Comparison of ENCODE assay signal across 7 cellular contexts in the genomic region with DNA sequence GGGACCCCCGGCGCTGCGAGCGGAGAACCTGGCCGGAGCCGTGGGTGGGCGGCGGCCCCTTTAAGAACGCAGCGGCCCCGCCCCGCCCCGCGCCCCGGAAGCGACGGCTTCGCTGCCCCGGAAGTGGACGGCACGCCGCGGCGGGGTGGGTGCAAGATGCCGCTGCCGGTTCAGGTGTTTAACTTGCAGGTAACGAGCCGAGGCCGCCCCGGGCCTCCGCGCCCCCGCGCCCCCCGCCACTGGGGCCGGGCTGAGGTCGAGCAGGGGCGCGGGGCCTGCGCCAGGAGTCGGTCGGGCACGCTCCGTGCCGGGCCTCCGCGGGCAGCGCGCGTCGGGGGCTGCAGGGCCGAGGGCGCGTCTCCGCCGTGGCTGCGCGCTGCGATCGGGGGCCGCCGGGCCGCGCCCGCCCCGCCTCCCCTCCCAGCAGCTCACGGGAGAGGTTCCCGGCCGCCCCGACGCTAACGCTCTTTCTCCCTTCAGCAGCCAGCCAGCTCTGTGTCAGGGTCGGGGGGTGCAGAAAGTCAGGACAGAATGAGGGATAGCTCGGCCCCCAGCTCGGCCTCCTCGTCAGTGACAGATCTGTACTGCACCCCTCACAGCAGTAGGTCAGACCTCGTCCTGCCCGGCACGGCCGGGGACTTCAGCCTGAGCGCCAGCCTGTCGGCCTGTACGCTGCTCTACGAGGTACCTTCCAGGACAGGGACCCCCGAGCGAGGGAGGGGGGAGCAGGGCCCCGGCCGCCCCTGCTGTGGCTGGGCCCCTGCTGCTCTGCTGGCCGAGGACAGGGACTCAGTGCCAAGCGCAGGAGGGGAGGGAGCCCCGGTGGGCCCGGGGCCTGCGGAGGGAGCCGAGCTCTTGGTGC. TPM values are rescaled to one million over a fixed set of nuclear protein-coding genes. Genes with fewer than 3 reads are reported as not detected.
DNase-seq lines count a peak whose midpoint lies in the region; ATAC-seq and TF ChIP-seq lines count a peak whose summit lies in the region.

A gene (plus strand): TSS at position 123 of the 862 bp plus-strand sequence. CDS start 34 bp downstream, at position 157.
A gene with protein sequence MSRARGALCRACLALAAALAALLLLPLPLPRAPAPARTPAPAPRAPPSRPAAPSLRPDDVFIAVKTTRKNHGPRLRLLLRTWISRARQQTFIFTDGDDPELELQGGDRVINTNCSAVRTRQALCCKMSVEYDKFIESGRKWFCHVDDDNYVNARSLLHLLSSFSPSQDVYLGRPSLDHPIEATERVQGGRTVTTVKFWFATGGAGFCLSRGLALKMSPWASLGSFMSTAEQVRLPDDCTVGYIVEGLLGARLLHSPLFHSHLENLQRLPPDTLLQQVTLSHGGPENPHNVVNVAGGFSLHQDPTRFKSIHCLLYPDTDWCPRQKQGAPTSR (minus strand): TSS at position 36 of the 862 bp plus-strand sequence. CDS start 45 bp downstream, outside the sequence.

- peak; percentile 87 to 89 for DNase-seq in activated T-cell treated with anti-CD3 and anti-CD28 coated beads, Interleukin-2, amount 50 U/mL, for 72 hours
- DNase-seq in fibroblast of gingiva (ENCODE audit: low read depth): peak; percentile 48
- DNase-seq in naive thymus-derived CD8-positive, alpha-beta T cell: peak; percentile 68 to 87 (median 80)

- H3K4me3 Mint-ChIP-seq in activated T-cell treated with anti-CD3 and anti-CD28 coated beads, Interleukin-2, amount 50 U/mL, for 72 hours: peak within 1 kb of the TSS; percentile 92 to 95
- H3K4me3 Mint-ChIP-seq in naive thymus-derived CD8-positive, alpha-beta T cell: peak within 1 kb of the TSS; percentile 78 to 91 (median 83)
- H3K4me3 Mint-ChIP-seq in stimulated activated memory B cell treated with anti-CD40 and anti-IgM and Interleukin-4, amounts not matched to agents 10 μg/mL and 1 μg/mL and 100 μg/mL, for 72 hours: peak within 1 kb of the TSS; percentile 85

- peaks cover 20% of the 10 kb centered on the region for H3K4me1 Mint-ChIP-seq in activated T-cell treated with anti-CD3 and anti-CD28 coated beads, Interleukin-2, amount 50 U/mL, for 72 hours (ENCODE audit: low read depth)
- H3K4me1 Mint-ChIP-seq in naive thymus-derived CD8-positive, alpha-beta T cell: peaks cover 0 to 34% (median 17%) of the 10 kb centered on the region in 4 donors
- H3K4me1 Mint-ChIP-seq in stimulated activated memory B cell treated with anti-CD40 and anti-IgM and Interleukin-4, amounts not matched to agents 10 μg/mL and 1 μg/mL and 100 μg/mL, for 72 hours: peaks cover 19% of the 10 kb centered on the region

- peak; percentile 66 for ATAC-seq in GM18502 (IDR thresholded peaks at IDR 0.05; ENCODE audit: poor library complexity, unreplicated experiment)
- peak; percentile 65 for ATAC-seq in HG03280 (IDR thresholded peaks at IDR 0.05; ENCODE audit: unreplicated experiment)
- ATAC-seq in activated T-cell treated with anti-CD3 and anti-CD28 coated beads, Interleukin-2, amount 50 U/mL, for 72 hours (replicated peaks in 1 of 2): peak; percentile 91
- ATAC-seq in naive thymus-derived CD8-positive, alpha-beta T cell: peak; percentile 95 to 96
- ATAC-seq in stimulated activated memory B cell treated with anti-CD40 and anti-IgM and Interleukin-4, amounts not matched to agents 10 μg/mL and 1 μg/mL and 100 μg/mL, for 72 hours: peak; percentile 86

- POLR2A ChIA-PET in naive thymus-derived CD8-positive, alpha-beta T cell (lab: Charles Lee): interaction anchor here (0.6 to 5.0 kb wide), 9 partner anchors 10 to 443 kb away, joined by 3 to 38 read pairs (median 4); a partner anchor contains a TSS

- no peaks in the 10 kb centered on the region for H3K36me3 Mint-ChIP-seq in activated T-cell treated with anti-CD3 and anti-CD28 coated beads, Interleukin-2, amount 50 U/mL, for 72 hours (ENCODE audit: insufficient read depth in 2 of 2)
- H3K36me3 Mint-ChIP-seq in naive thymus-derived CD8-positive, alpha-beta T cell: peaks cover 0 to 14% (median 0%) of the 10 kb centered on the region in 3 donors
- H3K36me3 Mint-ChIP-seq in stimulated activated memory B cell treated with anti-CD40 and anti-IgM and Interleukin-4, amounts not matched to agents 10 μg/mL and 1 μg/mL and 100 μg/mL, for 72 hours: peaks cover 25% of the 10 kb centered on the region

- H3K9me3 Mint-ChIP-seq in activated T-cell treated with anti-CD3 and anti-CD28 coated beads, Interleukin-2, amount 50 U/mL, for 72 hours: no peaks in the 10 kb centered on the region
- H3K9me3 Mint-ChIP-seq in naive thymus-derived CD8-positive, alpha-beta T cell: no peaks in the 10 kb centered on the region
- H3K9me3 Mint-ChIP-seq in stimulated activated memory B cell treated with anti-CD40 and anti-IgM and Interleukin-4, amounts not matched to agents 10 μg/mL and 1 μg/mL and 100 μg/mL, for 72 hours: no peaks in the 10 kb centered on the region

- peak within 1 kb of the TSS; percentile 30 for H3K27ac Mint-ChIP-seq in activated T-cell treated with anti-CD3 and anti-CD28 coated beads, Interleukin-2, amount 50 U/mL, for 72 hours
- peak within 1 kb of the TSS; percentile 31 to 89 (median 80) for H3K27ac Mint-ChIP-seq in naive thymus-derived CD8-positive, alpha-beta T cell
- peak within 1 kb of the TSS; percentile 83 for H3K27ac Mint-ChIP-seq in stimulated activated memory B cell treated with anti-CD40 and anti-IgM and Interleukin-4, amounts not matched to agents 10 μg/mL and 1 μg/mL and 100 μg/mL, for 72 hours

- H3K27me3 Mint-ChIP-seq in activated T-cell treated with anti-CD3 and anti-CD28 coated beads, Interleukin-2, amount 50 U/mL, for 72 hours (ENCODE audit: low read depth): no peaks in the 10 kb centered on the region
- no peaks in the 10 kb centered on the region for H3K27me3 Mint-ChIP-seq in naive thymus-derived CD8-positive, alpha-beta T cell
- H3K27me3 Mint-ChIP-seq in stimulated activated memory B cell treated with anti-CD40 and anti-IgM and Interleukin-4, amounts not matched to agents 10 μg/mL and 1 μg/mL and 100 μg/mL, for 72 hours: no peaks in the 10 kb centered on the region

TF ChIP-seq in PFSK-1, 5 proteins besides CTCF, POLR2A, EP300 and RAD21:
- TF ChIP-seq FOXP2 (optimal IDR thresholded peaks at IDR 0.05; ENCODE audit: borderline replicate concordance, extremely low read depth, extremely low read length, insufficient read depth): no peak
- TF ChIP-seq TAF1 (IDR thresholded peaks at IDR 0.05; ENCODE audit: borderline replicate concordance, insufficient read depth, low read length): 0 out of 2 replicates have a peak, but pooled peaks have one; percentile 30
- TF ChIP-seq, protein P1, sequence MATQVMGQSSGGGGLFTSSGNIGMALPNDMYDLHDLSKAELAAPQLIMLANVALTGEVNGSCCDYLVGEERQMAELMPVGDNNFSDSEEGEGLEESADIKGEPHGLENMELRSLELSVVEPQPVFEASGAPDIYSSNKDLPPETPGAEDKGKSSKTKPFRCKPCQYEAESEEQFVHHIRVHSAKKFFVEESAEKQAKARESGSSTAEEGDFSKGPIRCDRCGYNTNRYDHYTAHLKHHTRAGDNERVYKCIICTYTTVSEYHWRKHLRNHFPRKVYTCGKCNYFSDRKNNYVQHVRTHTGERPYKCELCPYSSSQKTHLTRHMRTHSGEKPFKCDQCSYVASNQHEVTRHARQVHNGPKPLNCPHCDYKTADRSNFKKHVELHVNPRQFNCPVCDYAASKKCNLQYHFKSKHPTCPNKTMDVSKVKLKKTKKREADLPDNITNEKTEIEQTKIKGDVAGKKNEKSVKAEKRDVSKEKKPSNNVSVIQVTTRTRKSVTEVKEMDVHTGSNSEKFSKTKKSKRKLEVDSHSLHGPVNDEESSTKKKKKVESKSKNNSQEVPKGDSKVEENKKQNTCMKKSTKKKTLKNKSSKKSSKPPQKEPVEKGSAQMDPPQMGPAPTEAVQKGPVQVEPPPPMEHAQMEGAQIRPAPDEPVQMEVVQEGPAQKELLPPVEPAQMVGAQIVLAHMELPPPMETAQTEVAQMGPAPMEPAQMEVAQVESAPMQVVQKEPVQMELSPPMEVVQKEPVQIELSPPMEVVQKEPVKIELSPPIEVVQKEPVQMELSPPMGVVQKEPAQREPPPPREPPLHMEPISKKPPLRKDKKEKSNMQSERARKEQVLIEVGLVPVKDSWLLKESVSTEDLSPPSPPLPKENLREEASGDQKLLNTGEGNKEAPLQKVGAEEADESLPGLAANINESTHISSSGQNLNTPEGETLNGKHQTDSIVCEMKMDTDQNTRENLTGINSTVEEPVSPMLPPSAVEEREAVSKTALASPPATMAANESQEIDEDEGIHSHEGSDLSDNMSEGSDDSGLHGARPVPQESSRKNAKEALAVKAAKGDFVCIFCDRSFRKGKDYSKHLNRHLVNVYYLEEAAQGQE (IDR thresholded peaks at IDR 0.05; ENCODE audit: insufficient read depth in 1 of 2, low read depth in 2 of 2, low read length in 2 of 2): peak in 1 of 2 experiments; percentile 21; a peak in 1 of 4 replicates
- no peak for TF ChIP-seq SIN3A (IDR thresholded peaks at IDR 0.05; ENCODE audit: borderline replicate concordance, insufficient read depth, low read length)
- TF ChIP-seq POLR2AphosphoS5 (IDR thresholded peaks at IDR 0.05; ENCODE audit: low read depth, low read length): no peak; the same call in 1 of the 2 replicates
TF ChIP-seq in PFSK-1: peak in this region for 2.

RNA-seq across cellular contexts. Expression of the first gene that starts in this region (rescaled TPM):
- 422 TPM for polyA plus RNA-seq in PFSK-1 (2012; ENCODE audit: insufficient read length, low read depth)
- total RNA-seq in activated T-cell treated with anti-CD3 and anti-CD28 coated beads, Interleukin-2, amount 50 U/mL, for 72 hours: 10 to 100 TPM; 55.1 to 73.5 TPM
- 10 to 100 TPM; 88.2 to 91.4 TPM for total RNA-seq in naive thymus-derived CD8-positive, alpha-beta T cell
- 100 to 1,000 TPM; 122 to 140 (median 126) TPM for polyA plus RNA-seq in naive thymus-derived CD8-positive, alpha-beta T cell

RNA-seq across cellular contexts. Expression of the second gene that starts in this region (rescaled TPM):
- 114 TPM for polyA plus RNA-seq in PFSK-1 (2012; ENCODE audit: insufficient read length, low read depth)
- 10 to 100 TPM; 31.0 to 42.2 TPM for total RNA-seq in activated T-cell treated with anti-CD3 and anti-CD28 coated beads, Interleukin-2, amount 50 U/mL, for 72 hours
- 10 to 100 TPM; 38.5 to 42.1 TPM for total RNA-seq in naive thymus-derived CD8-positive, alpha-beta T cell
- 1 to 10 TPM; 2.2 to 8.5 (median 4.8) TPM for polyA plus RNA-seq in naive thymus-derived CD8-positive, alpha-beta T cell

Comparison
In these comparisons a context has a peak if more than half of its experiments do, and no peak if none do; other contexts are left out.
1. Peak in every context shown above with its lines: DNase-seq and ATAC-seq.
2. H3K27ac Mint-ChIP-seq: peak in every context shown above with its lines; median percentile 83 in stimulated activated memory B cell treated with anti-CD40 and anti-IgM and Interleukin-4, amounts not matched to agents 10 μg/mL and 1 μg/mL and 100 μg/mL, for 72 hours; 80 in naive thymus-derived CD8-positive, alpha-beta T cell; 30 in activated T-cell treated with anti-CD3 and anti-CD28 coated beads, Interleukin-2, amount 50 U/mL, for 72 hours.